Comparison of ENCODE assay signal across 8 cellular contexts in the genomic region with DNA sequence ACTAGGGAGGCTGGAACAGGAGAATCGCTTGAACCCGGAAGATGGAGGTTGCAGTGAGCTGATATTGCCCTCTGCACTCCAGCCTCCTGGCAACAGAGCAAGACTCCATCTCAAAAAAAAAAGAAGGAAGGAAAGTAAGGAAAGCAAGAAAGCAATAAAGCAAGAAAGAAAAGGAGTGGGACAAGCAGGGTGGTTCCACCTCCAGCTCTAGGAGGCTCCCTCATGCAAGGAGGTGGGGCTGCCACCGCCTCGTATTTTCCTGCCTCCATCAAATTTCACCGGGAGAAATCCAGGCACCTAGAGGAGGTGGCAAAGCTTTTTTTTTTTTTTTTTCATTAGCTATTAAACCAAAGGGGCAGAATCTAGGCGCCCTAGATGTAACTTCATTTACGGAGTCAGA. TPM values are rescaled to one million over a fixed set of nuclear protein-coding genes. Genes with fewer than 3 reads are reported as not detected.
A peak's percentile ranks its signal among the peaks of the same experiment; 100 is the strongest.
DNase-seq lines count a peak whose midpoint lies in the region; ATAC-seq and TF ChIP-seq lines count a peak whose summit lies in the region.

No MANE protein-coding gene starts in this region.

- TF ChIP-seq CTCF in 22Rv1 (IDR thresholded peaks at IDR 0.05) (no peak), HCT116 (IDR thresholded peaks at IDR 0.05 in 2 of 3, conservative IDR thresholded peaks at IDR 0.05 in 1 of 3; ENCODE audit: borderline replicate concordance in 1 of 3, insufficient read depth in 1 of 3, low read depth in 2 of 3, low read length in 2 of 3) (no peak), MCF 10A (IDR thresholded peaks at IDR 0.05; ENCODE audit: unreplicated experiment) (no peak)

- H3K4me3 Mint-ChIP-seq in MCF 10A (ENCODE audit: unreplicated experiment) = peak overlapping the region; percentile 68

- no peak overlapping the region for H2AFZ ChIP-seq in HCT116 (ENCODE audit: low read depth, low read length, poor library complexity, severe bottlenecking)

- DNase-seq in HCT116 (ENCODE audit: low read depth, low spot score) (no peak), MCF 10A (ENCODE audit: unreplicated experiment) (no peak), DMS153 (lab: John Stamatoyannopoulos, UW) (no peak)

- RAD21 ChIA-PET in HCT116 (lab: Charles Lee; ENCODE audit: low non-redundant PET in 1 of 2, low total read pairs in 2 of 2, uncharacterized antibody in 2 of 2, unreplicated experiment in 2 of 2) = interaction anchor here (0.7 to 2.8 kb wide), 4 partner anchors 20 to 167 kb away, joined by 3 to 12 read pairs (median 4); partner anchors contain the start of gene ACE (in 1 of the 2)

- no peaks in the 10 kb centered on the region for H3K27me3 ChIP-seq in HCT116 (ENCODE audit: insufficient read depth, low read length)

- no peaks in the 10 kb centered on the region for H4K20me1 ChIP-seq in HCT116 (ENCODE audit: insufficient read depth)

- H3K9me3 ChIP-seq in HCT116 (ENCODE audit: control insufficient read depth in 1 of 2, insufficient read depth in 1 of 2, low read depth in 1 of 2, low read length in 2 of 2) (no peaks in the 10 kb centered on the region), mesodermal cell (ENCODE audit: control insufficient read depth, low read length) (no peaks in the 10 kb centered on the region)

- H3K4me3 ChIP-seq in HCT116 (replicated peaks in 1 of 2; ENCODE audit: low read depth in 1 of 2, low read length in 2 of 2) = peak overlapping the region; percentile 85 to 86
- H3K4me3 ChIP-seq in mesodermal cell (ENCODE audit: extremely low read depth, insufficient read depth, low read length, poor library complexity, severe bottlenecking) = peak overlapping the region; percentile 36

- no peak; the same call in 1 of the 2 replicates for TF ChIP-seq RAD21 in HCT116 (IDR thresholded peaks at IDR 0.05; ENCODE audit: low read depth)

- H3K4me1 ChIP-seq in HCT116 (ENCODE audit: control insufficient read depth in 1 of 2, insufficient read depth in 2 of 2, low read length in 2 of 2) (peaks cover 15 to 28% of the 10 kb centered on the region in 2 experiments), mesodermal cell (ENCODE audit: control insufficient read depth, insufficient read depth, low read length, poor library complexity, severe bottlenecking) (peaks cover 18% of the 10 kb centered on the region)

- no TSS peak for BruUV-seq in HCT116 (replicated peaks; lab: Mats Ljungman, UMichigan)
- BruUV-seq in MCF 10A (replicated peaks; lab: Mats Ljungman, UMichigan) = no TSS peak

- 71 to 98% methylated on average over 3 to 4 of the region's 7 CpGs for WGBS in mesodermal cell (ENCODE audit: insufficient coverage in 2 of 2), 2 experiments

- POLR2A ChIA-PET in HCT116 (lab: Charles Lee) (interaction anchor here (0.6 to 4.8 kb wide), 9 partner anchors 10 to 177 kb away, joined by 3 to 23 read pairs (median 4); partner anchors contain the start of gene MAP3K3), MCF 10A (lab: Yijun Ruan, JAX) (interaction anchor here (0.8 to 3.7 kb wide), 11 partner anchors 9 to 176 kb away, joined by 3 to 31 read pairs (median 5); partner anchors contain the start of gene DCAF7)

- H3K27ac Mint-ChIP-seq in MCF 10A (ENCODE audit: low read depth, unreplicated experiment) = peak overlapping the region; percentile 8

- peaks cover 52% of the 10 kb centered on the region for H3K79me2 ChIP-seq in HCT116 (ENCODE audit: insufficient read depth, low read length)

- no peaks in the 10 kb centered on the region for H3K36me3 ChIP-seq in HCT116 (ENCODE audit: control insufficient read depth in 1 of 2, insufficient read depth in 2 of 2, low read length in 2 of 2)
- no peaks in the 10 kb centered on the region for H3K36me3 ChIP-seq in mesodermal cell (ENCODE audit: control insufficient read depth, insufficient read depth, low read length)

- intact Hi-C loops in HCT116 (cut with micrococcal nuclease) = no loop called here
- intact Hi-C loops in MCF 10A (cut with micrococcal nuclease) = no loop called here

- CTCF ChIA-PET in HCT116 (lab: Charles Lee) (interaction anchor here (1.0 to 3.4 kb wide), 7 partner anchors 10 to 167 kb away, joined by 4 to 43 read pairs (median 9); partner anchors contain the start of gene ACE), MCF 10A (lab: Yijun Ruan, JAX) (interaction anchor here (0.6 to 6.5 kb wide), 20 partner anchors 9 to 777 kb away, joined by 3 to 62 read pairs (median 4); partner anchors contain the start of gene ACE)

- no peaks in the 10 kb centered on the region for H3K9me2 ChIP-seq in HCT116 (ENCODE audit: insufficient read depth)

- peak overlapping the region; percentile 87 for H3K9ac ChIP-seq in HCT116 (ENCODE audit: low read length)

- H3K27ac ChIP-seq in 22Rv1 = peak overlapping the region; percentile 99
- peak overlapping the region; percentile 92 for H3K27ac ChIP-seq in HCT116 (ENCODE audit: low read depth, low read length)
- H3K27ac ChIP-seq in mesodermal cell (ENCODE audit: low read depth, low read length, severe bottlenecking) = no peak overlapping the region

- no peaks in the 10 kb centered on the region for H3K27me3 Mint-ChIP-seq in MCF 10A (ENCODE audit: insufficient read depth, unreplicated experiment)

- no peak for TF ChIP-seq POLR2A in HCT116 (IDR thresholded peaks at IDR 0.05; ENCODE audit: borderline replicate concordance, extremely low read depth, insufficient read depth, insufficient read length)
- TF ChIP-seq POLR2A in GM18505 (IDR thresholded peaks at IDR 0.05; ENCODE audit: borderline replicate concordance, extremely low read depth, insufficient read depth, insufficient read length) = no peak

- no peaks in the 10 kb centered on the region for H3K9me3 Mint-ChIP-seq in MCF 10A (ENCODE audit: unreplicated experiment)

- peaks cover 21% of the 10 kb centered on the region for H3K4me1 Mint-ChIP-seq in MCF 10A (ENCODE audit: insufficient read depth, unreplicated experiment)

- ATAC-seq in HCT116 (no peak), HG03196 (IDR thresholded peaks at IDR 0.05; ENCODE audit: unreplicated experiment) (no peak), GM18505 (IDR thresholded peaks at IDR 0.05; ENCODE audit: unreplicated experiment) (no peak), GM21737 (IDR thresholded peaks at IDR 0.05; ENCODE audit: unreplicated experiment) (no peak)

- no peaks in the 10 kb centered on the region for H3K36me3 Mint-ChIP-seq in MCF 10A (ENCODE audit: insufficient read depth, unreplicated experiment)

- H3K4me2 ChIP-seq in HCT116 (ENCODE audit: low read length) = peak overlapping the region; percentile 98

TF ChIP-seq in HCT116, 20 proteins besides CTCF, POLR2A, EP300 and RAD21 (continues in another document):
- no peak for TF ChIP-seq EZH2phosphoT487 (IDR thresholded peaks at IDR 0.05; ENCODE audit: borderline replicate concordance)
- no peak for TF ChIP-seq YY1 (IDR thresholded peaks at IDR 0.05; ENCODE audit: extremely low read depth, insufficient replicate concordance, low read depth, low read length)
- TF ChIP-seq CEBPB (IDR thresholded peaks at IDR 0.05; ENCODE audit: low read depth) = no peak
- no peak for TF ChIP-seq JUND (IDR thresholded peaks at IDR 0.05)
- no peak for TF ChIP-seq ELF1 (IDR thresholded peaks at IDR 0.05; ENCODE audit: borderline replicate concordance, low read depth)
- TF ChIP-seq ZBTB33 (IDR thresholded peaks at IDR 0.05; ENCODE audit: extremely low read depth, insufficient replicate concordance, low read length) = no peak
- no peak for TF ChIP-seq EZH2 (IDR thresholded peaks at IDR 0.05)
- TF ChIP-seq ATF3 (IDR thresholded peaks at IDR 0.05) = no peak

RNA-seq across cellular contexts. Expression of gene CYB561, which starts 1.0 kb away (rescaled TPM):
- 67.6 TPM for total RNA-seq in HCT116 (2021; ENCODE audit: unreplicated experiment)
- polyA plus RNA-seq in HCT116 (2012) = 50.7 and 81.3 TPM in 2 replicates
- total RNA-seq in MCF 10A (2022) = 57.2 and 62.0 TPM in 2 replicates
- polyA plus RNA-seq in mesodermal cell (2013, experiment 1 of 2) = 11.8 TPM
- polyA plus RNA-seq in mesodermal cell (2013, experiment 2 of 2) = 8.7 TPM

RNA-seq across cellular contexts. Expression of gene ACE, which starts 31.8 kb away (rescaled TPM):
- total RNA-seq in HCT116 (2021; ENCODE audit: unreplicated experiment) (7.7 TPM), MCF 10A (2022) (0.30 and 0.39 TPM in 2 replicates)
- 2.4 and 3.5 TPM in 2 replicates for polyA plus RNA-seq in HCT116 (2012)
- polyA plus RNA-seq in mesodermal cell (2013, experiment 1 of 2) = 12.6 TPM
- polyA plus RNA-seq in mesodermal cell (2013, experiment 2 of 2) = 9.2 TPM
